8 cellular contexts compared by ENCODE assay signal in genomic region chr9:86354048-86354881, GRCh38. TPM values are rescaled to one million over a fixed set of nuclear protein-coding genes. Genes with fewer than 3 reads are reported as not detected.
DNase-seq lines count a peak whose midpoint lies in the region; ATAC-seq, FAIRE-seq and TF ChIP-seq lines count a peak whose summit lies in the region.

Gene TUT7 (minus strand): TSS chr9:86354410. CDS start chr9:86353199, 1,211 bp downstream.

- no peak for TF ChIP-seq CTCF in cardiac muscle cell (IDR thresholded peaks at IDR 0.05; ENCODE audit: low read depth, low read length)
- TF ChIP-seq CTCF in parathyroid adenoma (IDR thresholded peaks at IDR 0.05) = no peak
- no peak for TF ChIP-seq CTCF in tibial artery (IDR thresholded peaks at IDR 0.05)

- peak within 1 kb of the TSS; percentile 84 for H3K4me2 ChIP-seq in parathyroid adenoma (ENCODE audit: low read length)

- peaks cover 17% of the 10 kb centered on the region for H3K36me3 Mint-ChIP-seq in activated naive CD8-positive, alpha-beta T cell treated with anti-CD3 and anti-CD28 coated beads, Interleukin-2, amount 50 U/mL, for 24 hours (ENCODE audit: low read depth)

- H3K9me3 ChIP-seq in cardiac muscle cell (ENCODE audit: low read depth) (no peaks in the 10 kb centered on the region), parathyroid adenoma (ENCODE audit: control insufficient read depth, low read length) (no peaks in the 10 kb centered on the region), tibial artery (no peaks in the 10 kb centered on the region)

- H3K27me3 ChIP-seq in cardiac muscle cell (no peaks in the 10 kb centered on the region), parathyroid adenoma (ENCODE audit: control insufficient read depth, insufficient read depth, low read length) (no peaks in the 10 kb centered on the region), tibial artery (no peaks in the 10 kb centered on the region)

- ATAC-seq in HG02763 (IDR thresholded peaks at IDR 0.05; ENCODE audit: unreplicated experiment) = peak; percentile 79
- peak; percentile 90 for ATAC-seq in activated naive CD8-positive, alpha-beta T cell treated with anti-CD3 and anti-CD28 coated beads, Interleukin-2, amount 50 U/mL, for 24 hours

- peaks cover 42% of the 10 kb centered on the region for H3K4me1 Mint-ChIP-seq in activated naive CD8-positive, alpha-beta T cell treated with anti-CD3 and anti-CD28 coated beads, Interleukin-2, amount 50 U/mL, for 24 hours

- peak within 1 kb of the TSS; percentile 90 for H3K27ac Mint-ChIP-seq in activated naive CD8-positive, alpha-beta T cell treated with anti-CD3 and anti-CD28 coated beads, Interleukin-2, amount 50 U/mL, for 24 hours

- no peaks in the 10 kb centered on the region for H3K9me3 Mint-ChIP-seq in activated naive CD8-positive, alpha-beta T cell treated with anti-CD3 and anti-CD28 coated beads, Interleukin-2, amount 50 U/mL, for 24 hours

- peak within 1 kb of the TSS; percentile 92 for H3K4me3 ChIP-seq in cardiac muscle cell
- peak within 1 kb of the TSS; percentile 68 for H3K4me3 ChIP-seq in parathyroid adenoma (ENCODE audit: low read depth, low read length)
- peak within 1 kb of the TSS; percentile 77 to 93 for H3K4me3 ChIP-seq in tibial artery

- peak within 1 kb of the TSS; percentile 83 for H2AFZ ChIP-seq in parathyroid adenoma

- H3K36me3 ChIP-seq in cardiac muscle cell (peaks cover 4% of the 10 kb centered on the region), parathyroid adenoma (ENCODE audit: control insufficient read depth, insufficient read depth, low read length) (no peaks in the 10 kb centered on the region), tibial artery (no peaks in the 10 kb centered on the region)

- H3K4me1 ChIP-seq in cardiac muscle cell (ENCODE audit: low read depth) (peaks cover 10% of the 10 kb centered on the region), parathyroid adenoma (peaks cover 4% of the 10 kb centered on the region), tibial artery (peaks cover 0 to 48% (median 40%) of the 10 kb centered on the region in 4 donors)

- H3K9ac ChIP-seq in parathyroid adenoma = peak within 1 kb of the TSS; percentile 13

- intact Hi-C loops in tibial artery (cut with DNase I; ENCODE audit: low total_unique reads) = loop anchor here (5.0 kb wide), 1 partner anchor 72 kb away; the partner anchor contains the start of gene ISCA1

- peaks cover 5% of the 10 kb centered on the region for H3K79me2 ChIP-seq in parathyroid adenoma

- peak within 1 kb of the TSS; percentile 98 for H3K4me3 Mint-ChIP-seq in activated naive CD8-positive, alpha-beta T cell treated with anti-CD3 and anti-CD28 coated beads, Interleukin-2, amount 50 U/mL, for 24 hours

- peak within 1 kb of the TSS; percentile 84 for H3K27ac ChIP-seq in cardiac muscle cell
- peak within 1 kb of the TSS; percentile 84 for H3K27ac ChIP-seq in parathyroid adenoma
- H3K27ac ChIP-seq in tibial artery = peak within 1 kb of the TSS; percentile 94 to 96

- FAIRE-seq in GM12891 (lab: Jason Lieb, UNC) = peak; percentile 85

- no peaks in the 10 kb centered on the region for H3K27me3 Mint-ChIP-seq in activated naive CD8-positive, alpha-beta T cell treated with anti-CD3 and anti-CD28 coated beads, Interleukin-2, amount 50 U/mL, for 24 hours

- TF ChIP-seq POLR2A in GM12891 (IDR thresholded peaks at IDR 0.05; ENCODE audit: low read depth, low read length) = peak; percentile 72

- DNase-seq in GM12891 (ENCODE audit: insufficient read length, low spot score) (peak; percentile 84), NCI-H1417 (lab: John Stamatoyannopoulos, UW) (peak; percentile 88 to 99 (median 98)), SW480 (ENCODE audit: low spot score) (peak; percentile 96), cardiac muscle cell (ENCODE audit: low read depth in 1 of 2, low spot score in 1 of 2) (peak; percentile 98), tibial artery (peak; percentile 94 to 98)
- peak; percentile 97 for DNase-seq in activated naive CD8-positive, alpha-beta T cell treated with anti-CD3 and anti-CD28 coated beads, Interleukin-2, amount 50 U/mL, for 24 hours

TF ChIP-seq in GM12891, 5 proteins besides CTCF, POLR2A, EP300 and RAD21:
- peak; percentile 63 for TF ChIP-seq POLR2AphosphoS5 (IDR thresholded peaks at IDR 0.05; ENCODE audit: low read depth, low read length)
- TF ChIP-seq SPI1 (IDR thresholded peaks at IDR 0.05; ENCODE audit: low read depth, low read length) = 0 out of 2 replicates have a peak, but pooled peaks have one; percentile 9
- TF ChIP-seq POU2F2 (IDR thresholded peaks at IDR 0.05; ENCODE audit: low read depth, low read length) = 0 out of 2 replicates have a peak, but pooled peaks have one; percentile 7
- peak; percentile 64 for TF ChIP-seq TAF1 (IDR thresholded peaks at IDR 0.05; ENCODE audit: low read depth, low read length)
- TF ChIP-seq PAX5 (IDR thresholded peaks at IDR 0.05; ENCODE audit: insufficient read depth, low read length, severe bottlenecking) = no peak

RNA-seq across cellular contexts. Expression of gene TUT7, which starts in this region (rescaled TPM):
- polyA plus RNA-seq in GM12891 (2012; ENCODE audit: low read depth, missing spikeins) = 16.3 TPM
- 11.2 and 16.4 TPM in 2 replicates for total RNA-seq in cardiac muscle cell
- polyA plus RNA-seq in cardiac muscle cell = 9.4 and 10.3 TPM in 2 replicates

Comparison
In these comparisons a context has a peak if more than half of its experiments do, and no peak if none do; other contexts are left out.
1. Peak in every context shown above with its lines: DNase-seq, ATAC-seq, H3K4me3 ChIP-seq and H3K27ac ChIP-seq.